In genomic region chr9:130548103-130548502, GRCh38 we compare ENCODE assay signal across 15 cellular contexts. TPM values are rescaled to one million over a fixed set of nuclear protein-coding genes. Genes with fewer than 3 reads are reported as not detected.
DNase-seq lines count a peak whose midpoint lies in the region; ATAC-seq and TF ChIP-seq lines count a peak whose summit lies in the region.
"Had no signal": no experiment of that assay in that cellular context is flagged by ENCODE, and none has a peak within 500 bp of the region (broad histone marks: within the 10 kb centered on the region; RNA-seq: fewer than 3 reads in every experiment).

No MANE protein-coding gene starts in this region.

- no peak overlapping the region for H2BK15ac ChIP-seq in IMR-90 (ENCODE audit: low read depth, low read length)

- H4K91ac ChIP-seq in IMR-90 (ENCODE audit: insufficient read depth, low read depth, low read length), result no peak overlapping the region

- no peak overlapping the region for H3K14ac ChIP-seq in IMR-90 (replicated peaks; ENCODE audit: low read depth, low read length)

- in situ Hi-C loops in IMR-90 (cut with MboI; ENCODE audit: low sequenced_read_pairs), result no loop called here

- H3K9me3 ChIP-seq in IMR-90 (ENCODE audit: control insufficient read depth, insufficient read depth, low read length) (no peaks in the 10 kb centered on the region; the same call in 1 of the 2 replicates), liver (ENCODE audit: control insufficient read depth in 4 of 4, low read length in 3 of 4) (no peaks in the 10 kb centered on the region), mucosa of descending colon (peaks cover 4% of the 10 kb centered on the region)

- H3K4me2 ChIP-seq in IMR-90 (ENCODE audit: low read depth, low read length), result no peak overlapping the region

- no peaks in the 10 kb centered on the region for H3K79me1 ChIP-seq in IMR-90 (ENCODE audit: low read depth in 1 of 2, low read length in 2 of 2)

- BruUV-seq in IMR-90 (replicated peaks; lab: Mats Ljungman, UMichigan), result no TSS peak

- ATAC-seq in IMR-90 (ENCODE audit: low read depth), result no peak
- peak; percentile 62 for ATAC-seq in left colon
- ATAC-seq in mucosa of descending colon, result peak; percentile 51

- WGBS in IMR-90 (ENCODE audit: extremely low coverage in 2 of 2, insufficient read length in 1 of 2), 2 experiments, result no CpG with 5 or more reads among the region's 6 CpGs
- WGBS in liver, result 84% methylated on average over 6 of the region's 6 CpGs

- TF ChIP-seq POLR2A in IMR-90 (IDR thresholded peaks at IDR 0.05; ENCODE audit: low read depth, low read length), result no peak

- no peaks in the 10 kb centered on the region for H3K36me3 ChIP-seq in IMR-90 (ENCODE audit: control insufficient read depth, insufficient read depth, low read length)
- H3K36me3 ChIP-seq in liver (ENCODE audit: control insufficient read depth in 4 of 4, insufficient read depth in 3 of 4, low read depth in 1 of 4, low read length in 3 of 4), result no peaks in the 10 kb centered on the region
- H3K36me3 ChIP-seq in mucosa of descending colon (ENCODE audit: low read depth), result no peaks in the 10 kb centered on the region

- no peak overlapping the region for H3K56ac ChIP-seq in IMR-90 (ENCODE audit: extremely low read depth, insufficient read depth, low read length)

- H3K9me1 ChIP-seq in IMR-90 (ENCODE audit: insufficient read depth, low read length), result peaks cover 2% of the 10 kb centered on the region; the same call in 1 of the 2 replicates

- POLR2A ChIA-PET in IMR-90 (lab: Charles Lee; ENCODE audit: unreplicated experiment), result no interaction called here

- H2AK5ac ChIP-seq in IMR-90 (ENCODE audit: low read depth, low read length), result no peak overlapping the region

- H3K18ac ChIP-seq in IMR-90 (ENCODE audit: low read depth, low read length), result no peak overlapping the region

- H3K4me3 ChIP-seq in IMR-90 (ENCODE audit: insufficient read depth, low read depth, low read length), result no peak overlapping the region
- no peak overlapping the region for H3K4me3 ChIP-seq in liver (ENCODE audit: low read depth in 1 of 3, low read length in 3 of 3)
- no peak overlapping the region for H3K4me3 ChIP-seq in mucosa of descending colon

- H2AK9ac ChIP-seq in IMR-90 (replicated peaks; ENCODE audit: low read depth, low read length, poor library complexity), result no peak overlapping the region

- H3K4ac ChIP-seq in IMR-90 (ENCODE audit: low read depth, low read length), result no peak overlapping the region

- no peak overlapping the region for H2BK5ac ChIP-seq in IMR-90 (ENCODE audit: low read depth, low read length, poor library complexity, severe bottlenecking)

- dilution Hi-C loops in IMR-90 (cut with HindIII; ENCODE audit: low sequenced_read_pairs, unreplicated experiment), result no loop called here

- intact Hi-C loops in IMR-90 (cut with micrococcal nuclease) (no loop called here), left colon (cut with DNase I, micrococcal nuclease) (no loop called here), mucosa of descending colon (cut with DNase I, micrococcal nuclease) (no loop called here)

- no peaks in the 10 kb centered on the region for H4K20me1 ChIP-seq in IMR-90 (ENCODE audit: insufficient read depth, low read length)

- CTCF ChIA-PET in IMR-90 (lab: Yijun Ruan, JAX), result no interaction called here

- no peak for DNase-seq in IMR-90
- no peak for DNase-seq in left colon
- DNase-seq in mucosa of descending colon, result no peak
- no peak for DNase-seq in pons (ENCODE audit: low spot score)
- no peak for DNase-seq in DMS53 treated with DMSO at 0.1 percent for 48 hours (lab: John Stamatoyannopoulos, UW; ENCODE audit: unreplicated experiment)
- DNase-seq in Kasumi-1 (lab: John Stamatoyannopoulos, UW), result no peak
- no peak for DNase-seq in HCEC 1CT
- DNase-seq: C1 segment of cervical spinal cord; Calu3; CD4-positive, alpha-beta memory T cell; COR-L47; DND-41; GOT3; H7 had no signal

- H2BK120ac ChIP-seq in IMR-90 (ENCODE audit: low read depth, low read length), result no peak overlapping the region

- no peak for TF ChIP-seq RAD21 in IMR-90 (IDR thresholded peaks at IDR 0.05; ENCODE audit: low read length)
- no peak for TF ChIP-seq RAD21 in liver (IDR thresholded peaks at IDR 0.05)

- no peak overlapping the region for H3K9ac ChIP-seq in IMR-90 (ENCODE audit: low read depth, low read length)
- no peak overlapping the region for H3K9ac ChIP-seq in liver (ENCODE audit: low read depth in 1 of 2, low read length in 2 of 2)

- H3K27me3 ChIP-seq in IMR-90 (ENCODE audit: control insufficient read depth, insufficient read depth, low read length) (peaks cover 38% of the 10 kb centered on the region), liver (ENCODE audit: control insufficient read depth in 4 of 4, insufficient read depth in 4 of 4, low read length in 3 of 4) (no peaks in the 10 kb centered on the region)

- H2AFZ ChIP-seq in IMR-90 (replicated peaks; ENCODE audit: low read length, poor library complexity), result peak overlapping the region; percentile 4

- H2BK20ac ChIP-seq in IMR-90 (ENCODE audit: low read depth, low read length), result no peak overlapping the region

- H3K23ac ChIP-seq in IMR-90 (ENCODE audit: low read depth, low read length), result no peak overlapping the region

- H4K5ac ChIP-seq in IMR-90 (ENCODE audit: low read depth, low read length), result no peak overlapping the region

- H3K4me1 ChIP-seq in IMR-90 (ENCODE audit: control insufficient read depth, insufficient read depth, low read length) (no peaks in the 10 kb centered on the region), liver (ENCODE audit: control insufficient read depth in 4 of 4, insufficient read depth in 4 of 4, low read length in 3 of 4) (peaks cover 4 to 22% (median 12%) of the 10 kb centered on the region in 4 donors), mucosa of descending colon (ENCODE audit: low read depth) (no peaks in the 10 kb centered on the region)

- TF ChIP-seq CTCF in IMR-90 (conservative IDR thresholded peaks at IDR 0.05; ENCODE audit: low read depth, low read length), result no peak
- TF ChIP-seq CTCF in liver (IDR thresholded peaks at IDR 0.05; ENCODE audit: low read depth, low read length, missing input control), result no peak
- TF ChIP-seq CTCF in mucosa of descending colon (IDR thresholded peaks at IDR 0.05), result no peak

- H3K27ac ChIP-seq in IMR-90 (ENCODE audit: insufficient read depth, low read length), result no peak overlapping the region
- H3K27ac ChIP-seq in liver (ENCODE audit: low read depth in 1 of 2, low read length in 2 of 2), result peak overlapping the region; percentile 58 to 63

- no peak overlapping the region for H4K8ac ChIP-seq in IMR-90 (ENCODE audit: low read depth in 2 of 2, low read length in 2 of 2)

TF ChIP-seq in IMR-90, 13 proteins besides CTCF, POLR2A, EP300 and RAD21 (continues in another document):
- TF ChIP-seq MAFK (IDR thresholded peaks at IDR 0.05; ENCODE audit: low read depth, low read length), result no peak
- TF ChIP-seq SMC3 (IDR thresholded peaks at IDR 0.05; ENCODE audit: low read depth, low read length), result no peak
- no peak for TF ChIP-seq FOS (IDR thresholded peaks at IDR 0.05; ENCODE audit: low read depth, low read length)
- no peak for TF ChIP-seq MXI1 (IDR thresholded peaks at IDR 0.05; ENCODE audit: borderline replicate concordance, low read depth, low read length)
- no peak for TF ChIP-seq RFX5 (IDR thresholded peaks at IDR 0.05; ENCODE audit: low read depth, low read length)
- TF ChIP-seq USF2 (IDR thresholded peaks at IDR 0.05; ENCODE audit: low read depth, low read length), result no peak

TF ChIP-seq in liver, 16 proteins besides CTCF, POLR2A, EP300 and RAD21 (continues in another document):
- TF ChIP-seq, protein P1, sequence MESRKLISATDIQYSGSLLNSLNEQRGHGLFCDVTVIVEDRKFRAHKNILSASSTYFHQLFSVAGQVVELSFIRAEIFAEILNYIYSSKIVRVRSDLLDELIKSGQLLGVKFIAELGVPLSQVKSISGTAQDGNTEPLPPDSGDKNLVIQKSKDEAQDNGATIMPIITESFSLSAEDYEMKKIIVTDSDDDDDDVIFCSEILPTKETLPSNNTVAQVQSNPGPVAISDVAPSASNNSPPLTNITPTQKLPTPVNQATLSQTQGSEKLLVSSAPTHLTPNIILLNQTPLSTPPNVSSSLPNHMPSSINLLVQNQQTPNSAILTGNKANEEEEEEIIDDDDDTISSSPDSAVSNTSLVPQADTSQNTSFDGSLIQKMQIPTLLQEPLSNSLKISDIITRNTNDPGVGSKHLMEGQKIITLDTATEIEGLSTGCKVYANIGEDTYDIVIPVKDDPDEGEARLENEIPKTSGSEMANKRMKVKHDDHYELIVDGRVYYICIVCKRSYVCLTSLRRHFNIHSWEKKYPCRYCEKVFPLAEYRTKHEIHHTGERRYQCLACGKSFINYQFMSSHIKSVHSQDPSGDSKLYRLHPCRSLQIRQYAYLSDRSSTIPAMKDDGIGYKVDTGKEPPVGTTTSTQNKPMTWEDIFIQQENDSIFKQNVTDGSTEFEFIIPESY (IDR thresholded peaks at IDR 0.05), result no peak
- TF ChIP-seq JUND (IDR thresholded peaks at IDR 0.05) (no peak), REST (IDR thresholded peaks at IDR 0.05) (no peak)

RNA-seq across cellular contexts. Expression of gene FUBP3, which starts 31.3 kb away (rescaled TPM):
- total RNA-seq in IMR-90 (2012; rRNA removed) (32.3 and 41.9 TPM in 2 replicates), left colon (10 to 100 TPM; 43.8 to 48.3 TPM), liver (10 to 100 TPM; 26.5 to 39.0 TPM), mucosa of descending colon (10 to 100 TPM; 36.5 to 56.5 (median 43.3) TPM)
- polyA plus RNA-seq in IMR-90 (2012; rRNA removed) (44.4 and 50.1 TPM in 2 replicates), liver (10 to 100 TPM; 16.1 to 23.2 TPM)
- 15.5 and 26.8 TPM in 2 replicates for polyA plus RNA-seq in IMR-90 (2012; cell fraction: cytosol; rRNA removed)
- 41.3 and 67.9 TPM in 2 replicates for polyA plus RNA-seq in IMR-90 (2012; cell fraction: nucleus; rRNA removed; ENCODE audit: low replicate concordance)
